17 cellular contexts compared by ENCODE assay signal in the genomic region with DNA sequence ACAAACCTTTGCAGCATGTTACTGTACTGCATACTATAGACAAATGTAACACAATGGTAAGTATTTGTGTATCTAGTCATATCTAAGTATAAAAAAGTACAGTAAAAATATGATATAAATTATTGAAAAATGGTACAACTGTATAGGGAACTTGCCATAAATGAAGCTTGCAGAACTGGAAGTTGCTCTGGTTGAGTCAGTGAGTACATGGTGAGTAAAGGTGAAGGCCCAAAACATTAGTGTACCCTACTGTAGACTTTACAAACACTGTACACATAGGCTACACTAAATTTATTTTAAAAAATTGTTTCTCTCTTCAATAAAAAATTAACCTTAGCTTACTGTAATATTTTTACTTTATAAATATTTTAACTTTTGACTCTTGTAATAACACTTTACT. TPM values are rescaled to one million over a fixed set of nuclear protein-coding genes. Genes with fewer than 3 reads are reported as not detected.
A peak's percentile ranks its signal among the peaks of the same experiment; 100 is the strongest.
DNase-seq lines count a peak whose midpoint lies in the region; FAIRE-seq and TF ChIP-seq lines count a peak whose summit lies in the region.
"Had no signal": no experiment of that assay in that cellular context is flagged by ENCODE, and none has a peak within 500 bp of the region (broad histone marks: within the 10 kb centered on the region; RNA-seq: fewer than 3 reads in every experiment).

No MANE protein-coding gene starts in this region.

- H3K9ac ChIP-seq in astrocyte (ENCODE audit: low read length): no peak overlapping the region
- no peak overlapping the region for H3K9ac ChIP-seq in kidney (ENCODE audit: low read length in 2 of 2)
- H3K9ac ChIP-seq: GM23248 had no signal

- no peak overlapping the region for H3K27ac ChIP-seq in astrocyte (ENCODE audit: low read depth, low read length)
- H3K27ac ChIP-seq in kidney (ENCODE audit: low read depth in 2 of 2, low read length in 2 of 2): no peak overlapping the region
- H3K27ac ChIP-seq: C4-2B, GM23248 had no signal

- H3K4me1 Mint-ChIP-seq in astrocyte (ENCODE audit: low read depth, unreplicated experiment): no peaks in the 10 kb centered on the region
- H3K4me1 Mint-ChIP-seq in CD14-positive monocyte: no peaks in the 10 kb centered on the region

- H3K27ac Mint-ChIP-seq in astrocyte (ENCODE audit: unreplicated experiment) (no peak overlapping the region), CD14-positive monocyte (no peak overlapping the region)
- H3K27ac Mint-ChIP-seq: CD4-positive, alpha-beta memory T cell had no signal

- H3K4me1 ChIP-seq in astrocyte (ENCODE audit: insufficient read depth, low read length) (no peaks in the 10 kb centered on the region), kidney (ENCODE audit: control insufficient read depth in 1 of 2, insufficient read depth in 1 of 2, low read depth in 1 of 2, low read length in 2 of 2) (no peaks in the 10 kb centered on the region)

- H4K20me1 ChIP-seq in astrocyte (ENCODE audit: insufficient read depth, low read length): no peaks in the 10 kb centered on the region

- H3K9me3 Mint-ChIP-seq in astrocyte (ENCODE audit: unreplicated experiment) (no peaks in the 10 kb centered on the region), CD14-positive monocyte (peaks cover 0 to 2% (median 0%) of the 10 kb centered on the region in 7 donors)
- H3K9me3 Mint-ChIP-seq: CD4-positive, alpha-beta memory T cell had no signal

- H3K4me3 ChIP-seq in astrocyte (ENCODE audit: insufficient read depth, low read depth, low read length) (no peak overlapping the region), kidney (ENCODE audit: low read length in 2 of 2) (no peak overlapping the region)
- H3K4me3 ChIP-seq: GM23248 had no signal

- no peak overlapping the region for H3K4me2 ChIP-seq in astrocyte (ENCODE audit: low read length)

- H3K9me3 ChIP-seq in astrocyte (ENCODE audit: insufficient read depth, low read depth, low read length): no peaks in the 10 kb centered on the region
- no peaks in the 10 kb centered on the region for H3K9me3 ChIP-seq in kidney (ENCODE audit: control insufficient read depth in 1 of 2, low read length in 2 of 2)

- H3K36me3 Mint-ChIP-seq in astrocyte (ENCODE audit: low read depth, unreplicated experiment): peaks cover 2% of the 10 kb centered on the region
- peaks cover 0 to 1% of the 10 kb centered on the region in 2 donors for H3K36me3 Mint-ChIP-seq in CD14-positive monocyte

- H3K79me2 ChIP-seq in astrocyte (ENCODE audit: insufficient read depth, low read length): no peaks in the 10 kb centered on the region

- no peaks in the 10 kb centered on the region for H3K27me3 ChIP-seq in astrocyte (ENCODE audit: insufficient read depth, low read length)

- DNase-seq in astrocyte (ENCODE audit: low read depth) (no peak), kidney (no peak), CD14-positive monocyte (ENCODE audit: low spot score) (no peak), SIG-M5 (lab: John Stamatoyannopoulos, UW) (no peak), NCI-H226 (no peak)
- DNase-seq: AML-193; CD4-positive, alpha-beta memory T cell; DMS153; DMS79; GDM1 had no signal

- FAIRE-seq in astrocyte (lab: Jason Lieb, UNC) (peak; percentile 5), endometrium (lab: Jason Lieb, UNC) (peak; percentile 31), kidney (lab: Jason Lieb, UNC) (peak; percentile 98)
- FAIRE-seq: GM12892, GM18507, H54, HTR-8/SVneo had no signal

- no peak overlapping the region for H2AFZ ChIP-seq in astrocyte (ENCODE audit: low read depth, low read length)
- H2AFZ ChIP-seq: GM23248 had no signal

- no peak overlapping the region for H3K4me3 Mint-ChIP-seq in astrocyte (ENCODE audit: unreplicated experiment)
- no peak overlapping the region for H3K4me3 Mint-ChIP-seq in CD14-positive monocyte
- H3K4me3 Mint-ChIP-seq: CD4-positive, alpha-beta memory T cell had no signal

- H3K36me3 ChIP-seq in astrocyte (ENCODE audit: insufficient read depth, low read length): no peaks in the 10 kb centered on the region
- no peaks in the 10 kb centered on the region for H3K36me3 ChIP-seq in kidney (ENCODE audit: control insufficient read depth in 1 of 2, insufficient read depth in 2 of 2, low read length in 2 of 2)

- H3K27me3 Mint-ChIP-seq in astrocyte (ENCODE audit: low read depth, unreplicated experiment) (no peaks in the 10 kb centered on the region), CD14-positive monocyte (ENCODE audit: low read depth in 3 of 3) (peaks cover 0 to 6% (median 0%) of the 10 kb centered on the region in 3 donors)
- H3K27me3 Mint-ChIP-seq: CD4-positive, alpha-beta memory T cell had no signal

- intact Hi-C loops in kidney (cut with DNase I) (no loop called here), CD14-positive monocyte (cut with micrococcal nuclease) (no loop called here)

- TF ChIP-seq CTCF in astrocyte (IDR thresholded peaks at IDR 0.05; ENCODE audit: insufficient read depth, low read depth, low read length) (no peak), kidney (IDR thresholded peaks at IDR 0.05; ENCODE audit: borderline replicate concordance, extremely low read depth, insufficient read depth) (no peak), CD14-positive monocyte (IDR thresholded peaks at IDR 0.05) (no peak)

RNA-seq across cellular contexts. Expression of gene SPIN3, which starts 25.8 kb away (rescaled TPM):
- total RNA-seq in astrocyte: 9.7 and 11.6 TPM in 2 replicates
- 14.9 TPM for total RNA-seq in kidney
- 4.9 TPM for polyA plus RNA-seq in kidney (ENCODE audit: insufficient read depth, low read depth, low replicate concordance)
- 1 to 10 TPM in 1 of 2 donors, under 1 TPM in 1; 0.80 to 1.6 TPM for polyA plus RNA-seq in CD14-positive monocyte
